ENCODE assay signal across 28 cellular contexts in the genomic region with DNA sequence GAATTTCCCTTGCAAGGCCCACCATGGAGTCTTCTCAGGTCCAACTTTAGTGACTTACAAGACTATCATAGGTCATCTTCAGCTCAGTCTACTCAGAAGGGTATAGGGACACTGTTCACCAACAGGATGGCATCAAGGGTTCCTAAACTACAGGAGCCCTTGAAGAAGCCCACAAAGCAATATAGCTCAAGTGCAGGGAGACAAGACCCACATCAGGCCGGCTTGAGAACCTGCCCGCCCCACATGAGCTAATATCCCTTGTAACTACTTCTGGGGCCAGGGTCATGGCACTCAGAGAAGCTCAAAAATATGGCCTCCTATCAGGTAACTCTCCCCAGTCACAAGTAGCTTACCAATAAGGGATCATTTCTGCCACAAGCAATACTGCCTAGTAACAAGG.
"Had no signal": no experiment of that assay in that cellular context is flagged by ENCODE, and none has a peak within 500 bp of the region (broad histone marks: within the 10 kb centered on the region; RNA-seq: fewer than 3 reads in every experiment).

No MANE protein-coding gene starts in this region.

- DNase-seq: colonic mucosa; cortex of kidney; dermis blood vessel endothelial cell; dorsolateral prefrontal cortex; effector CD4-positive, alpha-beta T cell; effector CD8-positive, alpha-beta T cell; effector memory CD4-positive, alpha-beta T cell; effector memory CD8-positive, alpha-beta T cell; endodermal cell; erythroblast; esophagus squamous epithelium; foreskin fibroblast; foreskin keratinocyte; foreskin melanocyte; gastrocnemius medialis; glutamatergic neuron; head of caudate nucleus; heart left ventricle; heart right ventricle had no signal

- H3K9me3 Mint-ChIP-seq: dendritic cell treated with granulocyte-macrophage colony-stimulating factor and Interleukin-4, amounts not matched to agents 40 ng/mL and 50 ng/mL, for 4 days; endodermal cell had no signal

- H3K27ac ChIP-seq: colonic mucosa, coronary artery, dorsolateral prefrontal cortex, epithelial cell of prostate, esophagus squamous epithelium, foreskin keratinocyte, gastrocnemius medialis, gastroesophageal sphincter, heart left ventricle, heart right ventricle had no signal

- ATAC-seq: effector memory CD8-positive, alpha-beta T cell; esophagus mucosa; foreskin keratinocyte; gastrocnemius medialis; gastroesophageal sphincter; heart left ventricle; heart right ventricle had no signal

- H3K4me3 ChIP-seq: colonic mucosa, coronary artery, dorsolateral prefrontal cortex, esophagus squamous epithelium, gastrocnemius medialis, gastroesophageal sphincter, heart left ventricle, heart right ventricle had no signal

- H3K36me3 ChIP-seq: colonic mucosa, esophagus squamous epithelium, gastrocnemius medialis, gastroesophageal sphincter, heart left ventricle, heart right ventricle had no signal

- H3K27ac Mint-ChIP-seq: dendritic cell treated with granulocyte-macrophage colony-stimulating factor and Interleukin-4, amounts not matched to agents 40 ng/mL and 50 ng/mL, for 4 days; effector memory CD8-positive, alpha-beta T cell; endodermal cell had no signal

- H3K27me3 ChIP-seq: colonic mucosa, dorsolateral prefrontal cortex, esophagus squamous epithelium, foreskin keratinocyte, gastrocnemius medialis, gastroesophageal sphincter, heart left ventricle had no signal

- H3K4me3 Mint-ChIP-seq: dendritic cell treated with granulocyte-macrophage colony-stimulating factor and Interleukin-4, amounts not matched to agents 40 ng/mL and 50 ng/mL, for 4 days; effector memory CD8-positive, alpha-beta T cell; endodermal cell had no signal

- H3K4me1 ChIP-seq: colonic mucosa, esophagus squamous epithelium, foreskin keratinocyte, gastrocnemius medialis, gastroesophageal sphincter, heart left ventricle, heart right ventricle had no signal

- FAIRE-seq: colon, endometrium, endothelial cell of umbilical vein, frontal cortex had no signal

- H3K9me3 ChIP-seq: colonic mucosa, esophagus squamous epithelium, gastrocnemius medialis had no signal
